Comparison of ENCODE assay signal across 12 cellular contexts in genomic region chr6:37204014-37204751, GRCh38. TPM values are rescaled to one million over a fixed set of nuclear protein-coding genes. Genes with fewer than 3 reads are reported as not detected.
DNase-seq lines count a peak whose midpoint lies in the region; ATAC-seq and TF ChIP-seq lines count a peak whose summit lies in the region.
"Had no signal": no experiment of that assay in that cellular context is flagged by ENCODE, and none has a peak within 500 bp of the region (broad histone marks: within the 10 kb centered on the region; RNA-seq: fewer than 3 reads in every experiment).

No MANE protein-coding gene starts in this region.

- no peaks in the 10 kb centered on the region for H3K9me3 ChIP-seq in upper lobe of right lung
- H3K9me3 ChIP-seq: BLaER1, upper lobe of left lung had no signal

- intact Hi-C loops in activated CD4-positive, alpha-beta memory T cell treated with anti-CD3 and anti-CD28 coated beads for 36 hours (cut with micrococcal nuclease) = loop anchor here (10.0 kb wide), 1 partner anchor 449 kb away; no protein-coding TSS in a partner anchor
- intact Hi-C loops in upper lobe of right lung (cut with DNase I) = loop anchor here (10.0 kb wide), 1 partner anchor 179 kb away; no protein-coding TSS in a partner anchor

- H3K36me3 Mint-ChIP-seq in activated naive CD4-positive, alpha-beta T cell treated with anti-CD3 and anti-CD28 coated beads, Interleukin-2, amount 10 ng/mL, durations not matched to agents 7 days and 5 days = peaks cover 4% of the 10 kb centered on the region
- H3K36me3 Mint-ChIP-seq in activated CD4-positive, alpha-beta memory T cell treated with anti-CD3 and anti-CD28 coated beads for 36 hours = no peaks in the 10 kb centered on the region
- H3K36me3 Mint-ChIP-seq: IgD-negative memory B cell had no signal

- no peaks in the 10 kb centered on the region for H3K27me3 Mint-ChIP-seq in activated naive CD4-positive, alpha-beta T cell treated with anti-CD3 and anti-CD28 coated beads, Interleukin-2, amount 10 ng/mL, durations not matched to agents 7 days and 5 days
- no peaks in the 10 kb centered on the region for H3K27me3 Mint-ChIP-seq in activated CD4-positive, alpha-beta memory T cell treated with anti-CD3 and anti-CD28 coated beads for 36 hours
- H3K27me3 Mint-ChIP-seq: IgD-negative memory B cell had no signal

- no peak overlapping the region for H3K4me3 Mint-ChIP-seq in activated naive CD4-positive, alpha-beta T cell treated with anti-CD3 and anti-CD28 coated beads, Interleukin-2, amount 10 ng/mL, durations not matched to agents 7 days and 5 days
- H3K4me3 Mint-ChIP-seq in activated CD4-positive, alpha-beta memory T cell treated with anti-CD3 and anti-CD28 coated beads for 36 hours = no peak overlapping the region
- H3K4me3 Mint-ChIP-seq: IgD-negative memory B cell had no signal

- no peaks in the 10 kb centered on the region for H3K9me3 Mint-ChIP-seq in activated naive CD4-positive, alpha-beta T cell treated with anti-CD3 and anti-CD28 coated beads, Interleukin-2, amount 10 ng/mL, durations not matched to agents 7 days and 5 days
- no peaks in the 10 kb centered on the region for H3K9me3 Mint-ChIP-seq in activated CD4-positive, alpha-beta memory T cell treated with anti-CD3 and anti-CD28 coated beads for 36 hours
- H3K9me3 Mint-ChIP-seq: IgD-negative memory B cell had no signal

- POLR2A ChIA-PET in activated CD4-positive, alpha-beta memory T cell treated with anti-CD3 and anti-CD28 coated beads for 36 hours (lab: Charles Lee) = interaction anchor here (0.6 to 1.1 kb wide), 2 partner anchors 28 to 155 kb away, joined by 3 to 4 read pairs; no protein-coding TSS in a partner anchor

- no peak for DNase-seq in activated naive CD4-positive, alpha-beta T cell treated with anti-CD3 and anti-CD28 coated beads, Interleukin-2, amount 10 ng/mL, durations not matched to agents 7 days and 5 days
- no peak for DNase-seq in activated naive CD4-positive, alpha-beta T cell (lab: John Stamatoyannopoulos, UW)
- no peak for DNase-seq in activated CD4-positive, alpha-beta memory T cell treated with anti-CD3 and anti-CD28 coated beads for 36 hours
- DNase-seq in glomerular visceral epithelial cell (ENCODE audit: extremely low spot score) (peak; percentile 65), upper lobe of right lung (no peak), D341Med (ENCODE audit: low spot score) (no peak), hypothalamus (lab: John Stamatoyannopoulos, UW) (no peak), medulla oblongata (ENCODE audit: extremely low spot score) (no peak)
- DNase-seq: activated CD4-positive, alpha-beta T cell treated with anti-CD3 and anti-CD28 coated beads, Interleukin-2, amount 50 U/mL, for 4 hours had no signal

- H3K27ac ChIP-seq in upper lobe of right lung = no peak overlapping the region
- H3K27ac ChIP-seq: BLaER1, upper lobe of left lung had no signal

- no peaks in the 10 kb centered on the region for H3K27me3 ChIP-seq in upper lobe of right lung
- H3K27me3 ChIP-seq: BLaER1, upper lobe of left lung had no signal

- H3K36me3 ChIP-seq in upper lobe of right lung = no peaks in the 10 kb centered on the region
- H3K36me3 ChIP-seq: BLaER1, upper lobe of left lung had no signal

- TF ChIP-seq CTCF in upper lobe of right lung (IDR thresholded peaks at IDR 0.05) = no peak

- no peak overlapping the region for H3K4me3 ChIP-seq in upper lobe of right lung
- H3K4me3 ChIP-seq: BLaER1, upper lobe of left lung had no signal

- peak overlapping the region; percentile 50 for H3K27ac Mint-ChIP-seq in activated naive CD4-positive, alpha-beta T cell treated with anti-CD3 and anti-CD28 coated beads, Interleukin-2, amount 10 ng/mL, durations not matched to agents 7 days and 5 days
- H3K27ac Mint-ChIP-seq in activated CD4-positive, alpha-beta memory T cell treated with anti-CD3 and anti-CD28 coated beads for 36 hours = peak overlapping the region; percentile 31
- H3K27ac Mint-ChIP-seq: IgD-negative memory B cell had no signal

- H3K4me1 Mint-ChIP-seq in activated naive CD4-positive, alpha-beta T cell treated with anti-CD3 and anti-CD28 coated beads, Interleukin-2, amount 10 ng/mL, durations not matched to agents 7 days and 5 days = peaks cover 71% of the 10 kb centered on the region
- H3K4me1 Mint-ChIP-seq in activated CD4-positive, alpha-beta memory T cell treated with anti-CD3 and anti-CD28 coated beads for 36 hours (ENCODE audit: low read depth) = peaks cover 65% of the 10 kb centered on the region

- ATAC-seq in upper lobe of right lung = peak; percentile 72

- CTCF ChIA-PET in activated naive CD4-positive, alpha-beta T cell treated with anti-CD3 and anti-CD28 coated beads, Interleukin-2, amount 10 ng/mL, durations not matched to agents 7 days and 5 days (lab: Charles Lee) = interaction anchor here (1.5 to 19.8 kb wide), 4 partner anchors 11 to 179 kb away, joined by 5 to 697 read pairs (median 141); partner anchors contain the start of gene PIM1
- CTCF ChIA-PET in activated CD4-positive, alpha-beta memory T cell treated with anti-CD3 and anti-CD28 coated beads for 36 hours (lab: Charles Lee) = interaction anchor here (1.3 to 19.4 kb wide), 4 partner anchors 10 to 180 kb away, joined by 6 to 850 read pairs (median 155); partner anchors contain the start of gene PIM1

- peaks cover 14% of the 10 kb centered on the region for H3K4me1 ChIP-seq in upper lobe of right lung

RNA-seq across cellular contexts. Expression of gene PIM1, which starts 34.2 kb away (rescaled TPM):
- total RNA-seq in activated CD4-positive, alpha-beta memory T cell treated with anti-CD3 and anti-CD28 coated beads for 36 hours = 100 to 1,000 TPM; 204 TPM
- 55.3 TPM for total RNA-seq in upper lobe of right lung

RNA-seq across cellular contexts. Expression of gene TBC1D22B, which starts 53.4 kb away (rescaled TPM):
- total RNA-seq in activated CD4-positive, alpha-beta memory T cell treated with anti-CD3 and anti-CD28 coated beads for 36 hours = 10 to 100 TPM; 14.4 to 15.7 TPM
- total RNA-seq in upper lobe of right lung = 12.4 TPM

RNA-seq across cellular contexts. Expression of gene TMEM217, which starts 53.8 kb away (rescaled TPM):
- total RNA-seq in activated CD4-positive, alpha-beta memory T cell treated with anti-CD3 and anti-CD28 coated beads for 36 hours = 1 to 10 TPM; 2.2 to 3.3 TPM
- 1.8 TPM for total RNA-seq in upper lobe of right lung
